ENCODE assay signal across 13 cellular contexts in genomic region chr3:158808697-158809096, GRCh38. TPM values are rescaled to one million over a fixed set of nuclear protein-coding genes. Genes with fewer than 3 reads are reported as not detected.
DNase-seq lines count a peak whose midpoint lies in the region; ATAC-seq, FAIRE-seq and TF ChIP-seq lines count a peak whose summit lies in the region.
"Had no signal": no experiment of that assay in that cellular context is flagged by ENCODE, and none has a peak within 500 bp of the region (broad histone marks: within the 10 kb centered on the region; RNA-seq: fewer than 3 reads in every experiment).

No MANE protein-coding gene starts in this region.

- no peak overlapping the region for H3K4me3 Mint-ChIP-seq in activated CD4-positive, alpha-beta memory T cell treated with anti-CD3 and anti-CD28 coated beads for 36 hours
- H3K4me3 Mint-ChIP-seq: naive B cell had no signal

- H3K27ac ChIP-seq in DND-41 (ENCODE audit: low read length), result no peak overlapping the region
- no peak overlapping the region for H3K27ac ChIP-seq in HepG2 (ENCODE audit: extremely low read length, insufficient read depth, low read length)
- H3K27ac ChIP-seq in stomach, result peak overlapping the region in 1 of 5 donors; percentile 14

- H3K27ac Mint-ChIP-seq in activated CD4-positive, alpha-beta memory T cell treated with anti-CD3 and anti-CD28 coated beads for 36 hours, result no peak overlapping the region
- H3K27ac Mint-ChIP-seq: naive B cell had no signal

- no TSS peak for BruUV-seq in HepG2 (replicated peaks; lab: Mats Ljungman, UMichigan)

- H3K27me3 Mint-ChIP-seq in activated CD4-positive, alpha-beta memory T cell treated with anti-CD3 and anti-CD28 coated beads for 36 hours, result no peaks in the 10 kb centered on the region
- H3K27me3 Mint-ChIP-seq: naive B cell had no signal

- FAIRE-seq in HepG2 (lab: Jason Lieb, UNC) (no peak), frontal cortex (lab: Jason Lieb, UNC) (no peak)

- H4K20me1 ChIP-seq in DND-41 (ENCODE audit: insufficient read depth, low read length), result no peaks in the 10 kb centered on the region
- no peaks in the 10 kb centered on the region for H4K20me1 ChIP-seq in HepG2 (ENCODE audit: insufficient read depth, low read length)

- H3K27me3 ChIP-seq in DND-41 (ENCODE audit: insufficient read depth, low read length, poor library complexity), result no peaks in the 10 kb centered on the region
- no peaks in the 10 kb centered on the region for H3K27me3 ChIP-seq in HepG2 (ENCODE audit: control insufficient read depth in 1 of 2, insufficient read depth in 2 of 2, low read length in 2 of 2)
- no peaks in the 10 kb centered on the region for H3K27me3 ChIP-seq in stomach
- H3K27me3 ChIP-seq: body of pancreas had no signal

- peaks cover 14% of the 10 kb centered on the region for H3K4me1 Mint-ChIP-seq in activated CD4-positive, alpha-beta memory T cell treated with anti-CD3 and anti-CD28 coated beads for 36 hours (ENCODE audit: low read depth)

- TF ChIP-seq POLR2A in HepG2 (IDR thresholded peaks at IDR 0.05; ENCODE audit: insufficient read depth in 1 of 2, low read depth in 2 of 2, low read length in 2 of 2) (no peak), stomach (IDR thresholded peaks at IDR 0.05) (no peak)

- 94% methylated on average over 3 of the region's 3 CpGs for WGBS in HepG2 (ENCODE audit: low lambda C conversion rate)
- 85 to 96% (median 89%) methylated on average over 3 of the region's 3 CpGs for WGBS in stomach, 5 donors

- H3K4me1 ChIP-seq in DND-41 (ENCODE audit: insufficient read depth, low read length) (peaks cover 17% of the 10 kb centered on the region), HepG2 (ENCODE audit: insufficient read depth, low read length) (no peaks in the 10 kb centered on the region), stomach (peaks cover 0 to 23% (median 6%) of the 10 kb centered on the region in 4 donors)

- no peaks in the 10 kb centered on the region for H3K9me3 ChIP-seq in DND-41 (ENCODE audit: insufficient read depth, low read length, severe bottlenecking)
- no peaks in the 10 kb centered on the region for H3K9me3 ChIP-seq in HepG2 (ENCODE audit: low read length)
- H3K9me3 ChIP-seq in stomach, result no peaks in the 10 kb centered on the region
- H3K9me3 ChIP-seq: body of pancreas had no signal

- no peak for TF ChIP-seq CTCF in DND-41 (IDR thresholded peaks at IDR 0.05; ENCODE audit: borderline replicate concordance, extremely low read depth, low read length, poor library complexity, severe bottlenecking)
- no peak for TF ChIP-seq CTCF in HepG2 (CRISPR knock-in tag; IDR thresholded peaks at IDR 0.05)
- TF ChIP-seq CTCF in stomach (IDR thresholded peaks at IDR 0.05), result no peak

- H3K36me3 ChIP-seq in DND-41 (ENCODE audit: insufficient read depth, low read length), result peaks cover 4% of the 10 kb centered on the region; the same call in 1 of the 2 replicates
- H3K36me3 ChIP-seq in HepG2 (replicated peaks in 1 of 2; ENCODE audit: control insufficient read depth in 1 of 2, insufficient read depth in 2 of 2, low read length in 2 of 2), result peaks cover 4 to 10% of the 10 kb centered on the region in 2 experiments; a peak in 4 of 5 replicates
- peaks cover 28 to 86% (median 77%) of the 10 kb centered on the region in 4 donors for H3K36me3 ChIP-seq in stomach

- H3K4me3 ChIP-seq in DND-41 (ENCODE audit: low read depth in 1 of 2, low read length in 2 of 2) (no peak overlapping the region), HepG2 (replicated peaks in 1 of 3; ENCODE audit: insufficient read depth in 1 of 3, low read depth in 2 of 3, low read length in 3 of 3) (no peak overlapping the region), stomach (no peak overlapping the region)
- H3K4me3 ChIP-seq: body of pancreas had no signal

- CTCF ChIA-PET in activated CD4-positive, alpha-beta memory T cell treated with anti-CD3 and anti-CD28 coated beads for 36 hours (lab: Charles Lee), result interaction anchor here (2.3 kb wide), 1 partner anchor 14 kb away, joined by 9 read pairs; no protein-coding TSS in a partner anchor
- CTCF ChIA-PET in HepG2 (lab: Yijun Ruan, JAX; ENCODE audit: low intra/inter-chr PET ratio, low total read pairs), result no interaction called here

- peaks cover 44% of the 10 kb centered on the region for H3K36me3 Mint-ChIP-seq in activated CD4-positive, alpha-beta memory T cell treated with anti-CD3 and anti-CD28 coated beads for 36 hours

- H3K79me2 ChIP-seq in DND-41 (ENCODE audit: insufficient read depth, low read length) (no peaks in the 10 kb centered on the region), HepG2 (ENCODE audit: insufficient read depth, low read length) (no peaks in the 10 kb centered on the region)

- POLR2A ChIA-PET in activated CD4-positive, alpha-beta memory T cell treated with anti-CD3 and anti-CD28 coated beads for 36 hours (lab: Charles Lee), result no interaction called here
- POLR2A ChIA-PET in HepG2 (lab: Yijun Ruan, JAX), result no interaction called here

- H3K9me3 Mint-ChIP-seq in activated CD4-positive, alpha-beta memory T cell treated with anti-CD3 and anti-CD28 coated beads for 36 hours, result no peaks in the 10 kb centered on the region
- H3K9me3 Mint-ChIP-seq: naive B cell had no signal

- H3K9ac ChIP-seq in DND-41 (ENCODE audit: low read depth, low read length), result no peak overlapping the region
- no peak overlapping the region for H3K9ac ChIP-seq in HepG2 (ENCODE audit: insufficient read depth, low read depth, low read length)

- intact Hi-C loops in activated CD4-positive, alpha-beta memory T cell treated with anti-CD3 and anti-CD28 coated beads for 36 hours (cut with micrococcal nuclease), result loop anchor here (10.0 kb wide), 1 partner anchor 1756 kb away; the partner anchor contains the start of gene KPNA4
- intact Hi-C loops in HepG2 (cut with micrococcal nuclease; ENCODE audit: unreplicated experiment) (no loop called here), stomach (cut with DNase I; ENCODE audit: low total_unique reads) (no loop called here), sciatic nerve (cut with DNase I) (no loop called here)

- TF ChIP-seq EP300 in HepG2 (IDR thresholded peaks at IDR 0.05; ENCODE audit: low read depth in 2 of 2, low read length in 2 of 2), result no peak
- no peak for TF ChIP-seq EP300 in HepG2 (CRISPR knock-in tag; IDR thresholded peaks at IDR 0.05; ENCODE audit: borderline replicate concordance)
- TF ChIP-seq EP300 in stomach (IDR thresholded peaks at IDR 0.05), result no peak

- H2AFZ ChIP-seq in DND-41 (ENCODE audit: low read depth, low read length), result no peak overlapping the region
- H2AFZ ChIP-seq in HepG2 (ENCODE audit: low read length), result no peak overlapping the region

- H3K4me2 ChIP-seq in DND-41 (ENCODE audit: insufficient read depth, low read length), result no peak overlapping the region
- H3K4me2 ChIP-seq in HepG2 (ENCODE audit: low read depth, low read length), result no peak overlapping the region

- in situ Hi-C loops in HepG2 (cut with HindIII; ENCODE audit: extremely low pct_ligation_motif_present, low pct_unique_long_range_greater_than_20kb), result no loop called here

- ATAC-seq in DND-41 (ENCODE audit: insufficient read depth, low read depth), result peak; percentile 91
- no peak for ATAC-seq in HepG2
- ATAC-seq in GM18909 (IDR thresholded peaks at IDR 0.05; ENCODE audit: poor library complexity, unreplicated experiment), result no peak
- no peak for ATAC-seq in sciatic nerve
- ATAC-seq: body of pancreas had no signal

- DNase-seq in DND-41, result peak; percentile 74
- peak; percentile 59 for DNase-seq in Kasumi-1 (lab: John Stamatoyannopoulos, UW)
- peak; percentile 28 for DNase-seq in activated CD4-positive, alpha-beta memory T cell treated with anti-CD3 and anti-CD28 coated beads for 36 hours
- no peak for DNase-seq in HepG2 (ENCODE audit: low spot score)
- no peak for DNase-seq in stomach
- DNase-seq in frontal cortex (ENCODE audit: low spot score in 2 of 2), result no peak
- DNase-seq in sciatic nerve (ENCODE audit: low spot score), result no peak
- DNase-seq: activated CD4-positive, alpha-beta T cell treated with anti-CD3 and anti-CD28 coated beads, Interleukin-2, amount 50 U/mL, for 1 hour; DMS79 treated with DMSO at 0.1 percent for 48 hours; naive B cell; stimulated activated CD4-positive, alpha-beta T cell treated with anti-CD3 and anti-CD28 coated beads, Interleukin-4, amount 100 ng/mL, for 4 hours had no signal

- TF ChIP-seq RAD21 in HepG2 (CRISPR knock-in tag; IDR thresholded peaks at IDR 0.05), result no peak

TF ChIP-seq in HepG2, 621 proteins besides CTCF, POLR2A, EP300 and RAD21:
- TF ChIP-seq ZNF816 (CRISPR knock-in tag; IDR thresholded peaks at IDR 0.05; ENCODE audit: borderline replicate concordance), result no peak
- no peak for TF ChIP-seq ZFP36 (IDR thresholded peaks at IDR 0.05; ENCODE audit: borderline replicate concordance, low read depth, low read length, partially characterized antibody)
- peak; percentile 64 for TF ChIP-seq ATF7 (IDR thresholded peaks at IDR 0.05)
- TF ChIP-seq ATF7 (CRISPR knock-in tag; IDR thresholded peaks at IDR 0.05), result no peak

RNA-seq across cellular contexts. Expression of gene MFSD1, which starts 6.8 kb away (rescaled TPM):
- total RNA-seq in activated CD4-positive, alpha-beta memory T cell treated with anti-CD3 and anti-CD28 coated beads for 36 hours, result 10 to 100 TPM; 11.9 to 12.4 TPM
- total RNA-seq in HepG2 (2016; rRNA removed; fragmentation: Illumina TruSeq; extraction: Trizol) (22.2 and 37.9 TPM in 2 replicates), stomach (100 to 1,000 TPM in 2 of 5 donors, 10 to 100 TPM in 3; 23.9 to 187 (median 44.8) TPM), frontal cortex (34.6 TPM), sciatic nerve (54.6 TPM)
- total RNA-seq in HepG2 (2016; cell fraction: cytosol; rRNA removed; fragmentation: Illumina TruSeq; extraction: Trizol; ENCODE audit: low read depth), result 3.8 and 4.9 TPM in 2 replicates
- 21.6 and 36.2 TPM in 2 replicates for total RNA-seq in HepG2 (2016; cell fraction: insoluble cytoplasmic fraction; rRNA removed; fragmentation: Illumina TruSeq; extraction: Trizol)
- total RNA-seq in HepG2 (2016; cell fraction: membrane; rRNA removed; fragmentation: Illumina TruSeq; extraction: Trizol), result 10.8 and 12.8 TPM in 2 replicates
- total RNA-seq in HepG2 (2016; cell fraction: nucleus; rRNA removed; fragmentation: Illumina TruSeq; extraction: Trizol), result 33.7 and 34.4 TPM in 2 replicates
- polyA plus RNA-seq in HepG2 (2011; rRNA removed) (14.1 and 17.3 TPM in 2 replicates), stomach (10 to 100 TPM; 22.3 to 28.3 (median 22.7) TPM)
- polyA plus RNA-seq in HepG2 (2011; cell fraction: cytosol; rRNA removed), result 12.4 and 18.8 TPM in 2 replicates
- polyA plus RNA-seq in HepG2 (2011; cell fraction: nucleus; rRNA removed), result 6.1 and 11.0 TPM in 2 replicates
- polyA plus RNA-seq in HepG2 (2012), result 12.0 TPM in 2 replicates
- polyA plus RNA-seq in HepG2 (2016; cell fraction: cytosol; fragmentation: Illumina TruSeq; extraction: Trizol; ENCODE audit: low read depth), result 3.1 and 3.5 TPM in 2 replicates
- 14.9 and 17.8 TPM in 2 replicates for polyA plus RNA-seq in HepG2 (2016; cell fraction: insoluble cytoplasmic fraction; fragmentation: Illumina TruSeq; extraction: Trizol; ENCODE audit: low read depth)
- 6.8 and 8.3 TPM in 2 replicates for polyA plus RNA-seq in HepG2 (2016; cell fraction: membrane; fragmentation: Illumina TruSeq; extraction: Trizol; ENCODE audit: low read depth)
- 32.0 and 32.3 TPM in 2 replicates for polyA plus RNA-seq in HepG2 (2016; cell fraction: nucleus; fragmentation: Illumina TruSeq; extraction: Trizol; ENCODE audit: insufficient read depth, low read depth)
- polyA minus RNA-seq in HepG2 (2011; rRNA and poly(A)+ RNA removed; ENCODE audit: low replicate concordance), result 33.8 and 90.6 TPM in 2 replicates
- 8.3 and 9.5 TPM in 2 replicates for polyA minus RNA-seq in HepG2 (2011; cell fraction: cytosol; rRNA and poly(A)+ RNA removed)
- polyA minus RNA-seq in HepG2 (2011; cell fraction: nucleus; rRNA and poly(A)+ RNA removed), result 26.8 and 27.5 TPM in 2 replicates

Comparison
In these comparisons a context has a peak if more than half of its experiments do, and no peak if none do; other contexts are left out.
1. DNase-seq: peak in DND-41 (single experiment), Kasumi-1 (2 of 2) and activated CD4-positive, alpha-beta memory T cell treated with anti-CD3 and anti-CD28 coated beads for 36 hours (single experiment); none in HepG2 (single experiment), stomach (single experiment), frontal cortex (0 of 2) and sciatic nerve (single experiment).